9 cellular contexts compared by ENCODE assay signal in genomic region chr1:206725053-206725963, GRCh38. TPM values are rescaled to one million over a fixed set of nuclear protein-coding genes. Genes with fewer than 3 reads are reported as not detected.
A peak's percentile ranks its signal among the peaks of the same experiment; 100 is the strongest.
DNase-seq lines count a peak whose midpoint lies in the region; ATAC-seq, FAIRE-seq and TF ChIP-seq lines count a peak whose summit lies in the region.
"Had no signal": no experiment of that assay in that cellular context is flagged by ENCODE, and none has a peak within 500 bp of the region (broad histone marks: within the 10 kb centered on the region; RNA-seq: fewer than 3 reads in every experiment).

No MANE protein-coding gene starts in this region.

- peaks cover 28 to 80% of the 10 kb centered on the region in 2 donors for H3K4me1 ChIP-seq in left lung
- H3K4me1 ChIP-seq in subcutaneous abdominal adipose tissue (ENCODE audit: control insufficient read depth in 5 of 5, insufficient read depth in 5 of 5, low read length in 5 of 5), result peaks cover 7 to 58% (median 47%) of the 10 kb centered on the region in 5 donors

- no peak overlapping the region for H3K4me3 ChIP-seq in astrocyte of the spinal cord (ENCODE audit: low read depth, low read length)
- no peak overlapping the region for H3K4me3 ChIP-seq in left lung
- no peak overlapping the region for H3K4me3 ChIP-seq in subcutaneous abdominal adipose tissue (ENCODE audit: low read depth in 1 of 5, low read length in 5 of 5)

- in situ Hi-C loops in astrocyte of the spinal cord (cut with HindIII; ENCODE audit: low sequenced_read_pairs), result loop anchor here (25.0 kb wide), 1 partner anchor 88 kb away; the partner anchor contains the start of gene DYRK3

- no peaks in the 10 kb centered on the region for H3K9me3 ChIP-seq in left lung
- H3K9me3 ChIP-seq in subcutaneous abdominal adipose tissue (ENCODE audit: control insufficient read depth in 5 of 5, low read length in 5 of 5), result no peaks in the 10 kb centered on the region

- H3K9ac ChIP-seq in subcutaneous abdominal adipose tissue (ENCODE audit: low read length in 5 of 5), result no peak overlapping the region

- no peak for DNase-seq in D721Med (ENCODE audit: insufficient read length, low spot score)
- peak; percentile 53 for DNase-seq in HTR-8/SVneo (ENCODE audit: insufficient read length, low spot score)
- peak; percentile 50 for DNase-seq in SW480 (ENCODE audit: low spot score)
- peak; percentile 32 for DNase-seq in astrocyte of the spinal cord (ENCODE audit: low read depth, low spot score)
- no peak for DNase-seq in left lung

- peak; percentile 49 for TF ChIP-seq CTCF in D721Med (IDR thresholded peaks at IDR 0.05; ENCODE audit: insufficient read depth, missing control alignments)
- peak; percentile 85 for TF ChIP-seq CTCF in astrocyte of the spinal cord (IDR thresholded peaks at IDR 0.05; ENCODE audit: low read depth, low read length)
- TF ChIP-seq CTCF in left lung (IDR thresholded peaks at IDR 0.05), result peak; percentile 52 to 56

- peaks cover 0 to 18% of the 10 kb centered on the region in 2 donors for H3K36me3 ChIP-seq in left lung
- peaks cover 0 to 18% (median 17%) of the 10 kb centered on the region in 5 donors for H3K36me3 ChIP-seq in subcutaneous abdominal adipose tissue (ENCODE audit: control insufficient read depth in 5 of 5, insufficient read depth in 5 of 5, low read length in 5 of 5)

- FAIRE-seq in D721Med (lab: Jason Lieb, UNC) (no peak), HTR-8/SVneo (lab: Jason Lieb, UNC) (no peak)

- ATAC-seq in left lung (peak; percentile 45), HG02973 (IDR thresholded peaks at IDR 0.05; ENCODE audit: unreplicated experiment) (no peak), HG03025 (IDR thresholded peaks at IDR 0.05; ENCODE audit: low FRiP score, unreplicated experiment) (no peak)

- H3K27me3 ChIP-seq in left lung, result no peaks in the 10 kb centered on the region
- H3K27me3 ChIP-seq in subcutaneous abdominal adipose tissue (ENCODE audit: control insufficient read depth in 5 of 5, insufficient read depth in 4 of 5, low read length in 5 of 5), result no peaks in the 10 kb centered on the region

- peak overlapping the region; percentile 73 to 75 for H3K27ac ChIP-seq in left lung
- peak overlapping the region; percentile 95 for H3K27ac ChIP-seq in subcutaneous abdominal adipose tissue (ENCODE audit: low read depth, low read length)

- intact Hi-C loops in left lung (cut with DNase I), result loop anchor here in 1 of 2 donors (5.0 kb wide), 1 partner anchor 192 kb away; no protein-coding TSS in a partner anchor

RNA-seq across cellular contexts. Expression of gene MAPKAPK2, which starts 40.6 kb away (rescaled TPM):
- total RNA-seq in left lung, result 100 to 1,000 TPM in 1 of 2 donors, 10 to 100 TPM in 1; 92.2 to 113 TPM

RNA-seq across cellular contexts. Expression of gene IL19, which starts 45.3 kb away (rescaled TPM):
- not detected for total RNA-seq in left lung
- total RNA-seq: skeletal muscle tissue had no signal

RNA-seq across cellular contexts. Expression of gene IL10, which starts 47.0 kb away (rescaled TPM):
- 1 to 10 TPM; 3.0 to 6.2 TPM for total RNA-seq in left lung

Comparison
In these comparisons a context has a peak if more than half of its experiments do, and no peak if none do; other contexts are left out.
1. DNase-seq: peak in HTR-8/SVneo (single experiment), SW480 (single experiment) and astrocyte of the spinal cord (single experiment); none in D721Med (single experiment) and left lung (0 of 2).
2. Peak in every context shown above with its lines, with median percentiles within 50 percentile points of each other: CTCF ChIP-seq.